ENCODE assay signal across 18 cellular contexts in the genomic region with DNA sequence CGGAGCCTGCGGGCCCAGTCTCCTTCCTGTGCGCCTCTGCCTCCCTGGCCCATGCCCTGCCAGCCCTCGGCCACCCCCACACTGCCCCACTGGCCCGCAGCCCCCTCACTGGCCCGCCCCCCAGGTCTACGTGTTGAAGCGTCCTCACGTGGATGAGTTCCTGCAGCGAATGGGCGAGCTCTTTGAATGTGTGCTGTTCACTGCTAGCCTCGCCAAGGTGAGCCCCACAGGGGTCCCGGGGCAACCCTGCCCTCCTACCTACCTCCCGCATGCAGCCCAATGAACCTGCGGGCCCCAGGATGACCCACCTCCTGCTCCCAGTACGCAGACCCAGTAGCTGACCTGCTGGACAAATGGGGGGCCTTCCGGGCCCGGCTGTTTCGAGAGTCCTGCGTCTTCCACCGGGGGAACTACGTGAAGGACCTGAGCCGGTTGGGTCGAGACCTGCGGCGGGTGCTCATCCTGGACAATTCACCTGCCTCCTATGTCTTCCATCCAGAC. TPM values are rescaled to one million over a fixed set of nuclear protein-coding genes. Genes with fewer than 3 reads are reported as not detected.
DNase-seq lines count a peak whose midpoint lies in the region; ATAC-seq and TF ChIP-seq lines count a peak whose summit lies in the region.
"Had no signal": no experiment of that assay in that cellular context is flagged by ENCODE, and none has a peak within 500 bp of the region (broad histone marks: within the 10 kb centered on the region; RNA-seq: fewer than 3 reads in every experiment).

No MANE protein-coding gene starts in this region.

- TF ChIP-seq POLR2A in uterus (IDR thresholded peaks at IDR 0.05), result no peak

- H3K4me3 Mint-ChIP-seq in naive thymus-derived CD4-positive, alpha-beta T cell, result peak overlapping the region in 6 of 10 donors; percentile 9 to 78 (median 40)
- H3K4me3 Mint-ChIP-seq: stimulated activated naive CD8-positive, alpha-beta T cell treated with anti-CD3 and anti-CD28 coated beads, Interleukin-15, Interleukin-2, amounts not matched to agents 100 ng/mL and 50 ng/mL, for 24 hours had no signal

- no peak for TF ChIP-seq CTCF in left ventricle myocardium inferior (IDR thresholded peaks at IDR 0.05; ENCODE audit: borderline replicate concordance)
- no peak for TF ChIP-seq CTCF in ascending aorta (IDR thresholded peaks at IDR 0.05)
- TF ChIP-seq CTCF in uterus (IDR thresholded peaks at IDR 0.05), result no peak
- no peak for TF ChIP-seq CTCF in omental fat pad (IDR thresholded peaks at IDR 0.05)

- no peaks in the 10 kb centered on the region for H3K27me3 ChIP-seq in left ventricle myocardium inferior (ENCODE audit: low read depth)
- no peaks in the 10 kb centered on the region for H3K27me3 ChIP-seq in ascending aorta
- no peaks in the 10 kb centered on the region for H3K27me3 ChIP-seq in naive thymus-derived CD4-positive, alpha-beta T cell (ENCODE audit: control insufficient read depth in 2 of 2, insufficient read depth in 2 of 2, low read length in 2 of 2)
- H3K27me3 ChIP-seq in uterus, result no peaks in the 10 kb centered on the region
- H3K27me3 ChIP-seq: pancreas had no signal

- DNase-seq in left ventricle myocardium inferior (no peak), cardiac septum (ENCODE audit: low spot score) (no peak), ascending aorta (ENCODE audit: low spot score in 2 of 2) (no peak), uterus (no peak), posterior vena cava (ENCODE audit: low spot score) (no peak), omental fat pad (ENCODE audit: low spot score) (no peak)
- DNase-seq in naive thymus-derived CD4-positive, alpha-beta T cell, result no peak
- DNase-seq: activated CD4-positive, alpha-beta T cell treated with anti-CD3 and anti-CD28 coated beads for 48 hours; amniotic stem cell; KBM-7; NCI-H1092; NCI-H82; stimulated activated CD4-positive, alpha-beta T cell treated with anti-CD3 and anti-CD28 coated beads, Interleukin-12 subunit alpha, Interleukin-12 subunit beta, amount 100 ng/mL, for 4 hours; T1000 had no signal

- CTCF ChIA-PET in naive thymus-derived CD4-positive, alpha-beta T cell (lab: Charles Lee), result no interaction called here

- peak overlapping the region; percentile 100 for H3K27ac ChIP-seq in left ventricle myocardium inferior (replicated peaks)
- H3K27ac ChIP-seq in ascending aorta, result peak overlapping the region; percentile 98
- H3K27ac ChIP-seq in naive thymus-derived CD4-positive, alpha-beta T cell (ENCODE audit: low read depth, low read length), result no peak overlapping the region
- H3K27ac ChIP-seq in uterus, result peak overlapping the region; percentile 99
- H3K27ac ChIP-seq: pancreas had no signal

- no peaks in the 10 kb centered on the region for H3K27me3 Mint-ChIP-seq in naive thymus-derived CD4-positive, alpha-beta T cell

- H3K36me3 ChIP-seq in left ventricle myocardium inferior (peaks cover 43% of the 10 kb centered on the region), ascending aorta (peaks cover 33 to 37% of the 10 kb centered on the region in 2 donors), uterus (no peaks in the 10 kb centered on the region)
- H3K36me3 ChIP-seq in naive thymus-derived CD4-positive, alpha-beta T cell (ENCODE audit: control insufficient read depth in 2 of 3, insufficient read depth in 3 of 3, low read length in 3 of 3), result peaks cover 0 to 43% (median 0%) of the 10 kb centered on the region in 3 experiments

- H3K4me1 ChIP-seq in left ventricle myocardium inferior (peaks cover 88% of the 10 kb centered on the region), ascending aorta (peaks cover 10 to 45% of the 10 kb centered on the region in 2 donors), uterus (peaks cover 0 to 30% of the 10 kb centered on the region in 2 donors)
- peaks cover 26 to 36% of the 10 kb centered on the region in 2 donors for H3K4me1 ChIP-seq in naive thymus-derived CD4-positive, alpha-beta T cell (ENCODE audit: control insufficient read depth in 2 of 2, insufficient read depth in 2 of 2, low read length in 2 of 2)

- POLR2A ChIA-PET in naive thymus-derived CD4-positive, alpha-beta T cell (lab: Charles Lee), result interaction anchor here (0.5 to 2.3 kb wide), 3 partner anchors 67 to 122 kb away, joined by 3 to 8 read pairs (median 3); a partner anchor contains a TSS

- no peaks in the 10 kb centered on the region for H3K9me3 Mint-ChIP-seq in naive thymus-derived CD4-positive, alpha-beta T cell
- H3K9me3 Mint-ChIP-seq: stimulated activated naive CD8-positive, alpha-beta T cell treated with anti-CD3 and anti-CD28 coated beads, Interleukin-15, Interleukin-2, amounts not matched to agents 100 ng/mL and 50 ng/mL, for 24 hours had no signal

- intact Hi-C loops in left ventricle myocardium inferior (cut with micrococcal nuclease) (no loop called here), cardiac septum (cut with DNase I) (loop anchor here (10.0 kb wide), 1 partner anchor 252 kb away; a partner anchor contains a TSS), ascending aorta (cut with DNase I) (no loop called here), uterus (cut with DNase I; ENCODE audit: low total_unique reads) (loop anchor here (10.0 kb wide), 1 partner anchor 62 kb away; no protein-coding TSS in a partner anchor), posterior vena cava (cut with DNase I) (loop anchor here in 1 of 2 donors (10.0 kb wide), 1 partner anchor 62 kb away; no protein-coding TSS in a partner anchor)
- intact Hi-C loops in naive thymus-derived CD4-positive, alpha-beta T cell (cut with micrococcal nuclease), result no loop called here

- peaks cover 0 to 24% (median 0%) of the 10 kb centered on the region in 5 donors for H3K36me3 Mint-ChIP-seq in naive thymus-derived CD4-positive, alpha-beta T cell

- H3K27ac Mint-ChIP-seq in naive thymus-derived CD4-positive, alpha-beta T cell, result peak overlapping the region in 8 of 9 donors; percentile 38 to 74 (median 57)
- H3K27ac Mint-ChIP-seq: stimulated activated naive CD8-positive, alpha-beta T cell treated with anti-CD3 and anti-CD28 coated beads, Interleukin-15, Interleukin-2, amounts not matched to agents 100 ng/mL and 50 ng/mL, for 24 hours had no signal

- H3K9me3 ChIP-seq in left ventricle myocardium inferior (replicated peaks), result no peaks in the 10 kb centered on the region
- H3K9me3 ChIP-seq in ascending aorta, result no peaks in the 10 kb centered on the region
- H3K9me3 ChIP-seq in naive thymus-derived CD4-positive, alpha-beta T cell (ENCODE audit: control insufficient read depth in 2 of 3, low read length in 3 of 3), result no peaks in the 10 kb centered on the region
- no peaks in the 10 kb centered on the region for H3K9me3 ChIP-seq in uterus
- H3K9me3 ChIP-seq: pancreas had no signal

- H3K4me1 Mint-ChIP-seq in naive thymus-derived CD4-positive, alpha-beta T cell, result peaks cover 31 to 61% (median 52%) of the 10 kb centered on the region in 7 donors

- H3K4me3 ChIP-seq in left ventricle myocardium inferior, result peak overlapping the region; percentile 100
- no peak overlapping the region for H3K4me3 ChIP-seq in ascending aorta
- no peak overlapping the region for H3K4me3 ChIP-seq in naive thymus-derived CD4-positive, alpha-beta T cell (ENCODE audit: low read length)
- no peak overlapping the region for H3K4me3 ChIP-seq in uterus
- H3K4me3 ChIP-seq: pancreas had no signal

- no peak for ATAC-seq in naive thymus-derived CD4-positive, alpha-beta T cell
- ATAC-seq in HG03097 (IDR thresholded peaks at IDR 0.05; ENCODE audit: low FRiP score, unreplicated experiment) (no peak), omental fat pad (ENCODE audit: low FRiP score) (no peak)
- ATAC-seq: pancreas had no signal

RNA-seq across cellular contexts. Expression of a gene that starts 3.3 kb away (rescaled TPM):
- total RNA-seq in left ventricle myocardium inferior, result 81.5 TPM
- 100 TPM for total RNA-seq in cardiac septum
- 144 TPM for total RNA-seq in ascending aorta
- total RNA-seq in naive thymus-derived CD4-positive, alpha-beta T cell, result 100 to 1,000 TPM; 110 to 219 (median 156) TPM
- 10 to 100 TPM; 22.5 TPM for polyA plus RNA-seq in naive thymus-derived CD4-positive, alpha-beta T cell
- 100 to 1,000 TPM in 2 of 4 donors, 10 to 100 TPM in 2; 48.8 to 198 (median 76.8) TPM for total RNA-seq in uterus
- 100 to 1,000 TPM; 112 to 142 TPM for total RNA-seq in posterior vena cava
- total RNA-seq in omental fat pad, result 100 to 1,000 TPM in 2 of 4 donors, 10 to 100 TPM in 2; 77.6 to 147 (median 93.7) TPM

RNA-seq across cellular contexts. Expression of a gene that starts 16.0 kb away (rescaled TPM):
- total RNA-seq in left ventricle myocardium inferior (not detected), cardiac septum (not detected), ascending aorta (not detected), uterus (under 1 TPM in 3 of 4 donors, not detected in 1; 0.28 to 0.59 (median 0.51) TPM), posterior vena cava (not detected), omental fat pad (not detected)
- total RNA-seq in naive thymus-derived CD4-positive, alpha-beta T cell, result under 1 TPM in 3 of 5 experiments, not detected in 2; 0.12 to 0.69 (median 0.22) TPM
- under 1 TPM; 0.10 to 0.15 TPM for polyA plus RNA-seq in naive thymus-derived CD4-positive, alpha-beta T cell
- total RNA-seq: epithelial cell of proximal tubule had no signal

RNA-seq across cellular contexts. Expression of a gene that starts 20.9 kb away (rescaled TPM):
- total RNA-seq in left ventricle myocardium inferior (6.4 TPM), cardiac septum (6.4 TPM), ascending aorta (16.4 TPM), uterus (10 to 100 TPM in 1 of 4 donors, 1 to 10 TPM in 1, under 1 TPM in 2; 0.26 to 14.0 (median 4.2) TPM), posterior vena cava (10 to 100 TPM; 28.8 to 77.1 TPM), omental fat pad (100 to 1,000 TPM in 2 of 4 donors, 10 to 100 TPM in 2; 40.0 to 218 (median 127) TPM)
- total RNA-seq in naive thymus-derived CD4-positive, alpha-beta T cell, result 100 to 1,000 TPM in 1 of 5 experiments, 10 to 100 TPM in 1, 1 to 10 TPM in 2, under 1 TPM in 1; 0.27 to 399 (median 1.9) TPM
- polyA plus RNA-seq in naive thymus-derived CD4-positive, alpha-beta T cell, result under 1 TPM; 0.49 to 0.97 TPM
- total RNA-seq: epithelial cell of proximal tubule had no signal

RNA-seq across cellular contexts. Expression of a gene that starts 46.3 kb away (rescaled TPM):
- total RNA-seq in left ventricle myocardium inferior (not detected), cardiac septum (not detected), ascending aorta (not detected), uterus (under 1 TPM in 2 of 4 donors, not detected in 2; 0.85 to 0.97 TPM), posterior vena cava (not detected), omental fat pad (not detected)
- under 1 TPM in 1 of 5 experiments, not detected in 4; 0.49 TPM for total RNA-seq in naive thymus-derived CD4-positive, alpha-beta T cell
- not detected for polyA plus RNA-seq in naive thymus-derived CD4-positive, alpha-beta T cell
- total RNA-seq: epithelial cell of proximal tubule had no signal

Comparison
In these comparisons a context has a peak if more than half of its experiments do, and no peak if none do; other contexts are left out.
1. intact Hi-C loops: an anchor here in cardiac septum (10.0 kb wide) and uterus (10.0 kb wide); none called in left ventricle myocardium inferior, ascending aorta and naive thymus-derived CD4-positive, alpha-beta T cell.